Comparison of ENCODE assay signal across 1 cellular context in the genomic region with DNA sequence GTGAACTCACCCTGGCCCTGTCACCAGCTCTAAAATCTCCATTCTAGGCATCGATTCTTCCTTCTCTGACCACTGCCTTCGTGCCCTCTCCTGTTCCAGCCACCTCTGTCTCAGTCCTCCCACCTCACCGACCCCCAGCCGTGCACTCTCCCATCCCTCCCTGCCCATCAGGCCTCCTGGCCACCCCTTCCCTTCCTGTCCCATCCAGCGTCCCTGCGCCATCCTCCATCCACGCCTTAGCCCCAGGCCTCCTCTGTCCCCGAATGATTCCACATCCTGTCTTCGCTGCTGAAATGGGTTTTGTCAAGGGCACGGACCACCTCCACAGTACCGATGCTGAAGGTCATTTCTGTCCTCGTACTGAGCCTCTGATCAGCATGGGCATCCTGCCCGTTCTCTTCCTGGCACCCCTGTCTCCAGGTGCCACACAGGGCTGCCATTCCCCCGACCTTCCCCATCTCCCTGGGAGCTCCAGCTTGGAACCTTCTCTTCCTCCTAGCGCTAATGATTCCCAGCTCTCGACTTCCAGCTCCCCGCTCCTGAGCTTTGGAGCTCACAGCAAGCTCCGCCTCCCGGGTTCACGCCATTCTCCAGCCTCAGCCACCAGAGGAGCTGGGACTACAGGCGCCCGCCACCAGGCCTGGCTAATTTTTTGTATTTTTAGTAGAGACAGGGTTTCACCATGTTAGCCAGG.
A peak's percentile ranks its signal among the peaks of the same experiment; 100 is the strongest.
TF ChIP-seq lines count a peak whose summit lies in the region.

No MANE protein-coding gene starts in this region.

TF ChIP-seq in HepG2, 621 proteins besides CTCF, POLR2A, EP300 and RAD21 (continues in another document):
- 0 out of 2 replicates have a peak, but pooled peaks have one; percentile 64 for TF ChIP-seq EED (CRISPR knock-in tag; IDR thresholded peaks at IDR 0.05)
- peak; percentile 98 for TF ChIP-seq AKAP8 (CRISPR knock-in tag; IDR thresholded peaks at IDR 0.05)
- TF ChIP-seq ZNF747 (CRISPR knock-in tag; IDR thresholded peaks at IDR 0.05; ENCODE audit: borderline replicate concordance): 0 out of 2 replicates have a peak, but pooled peaks have one; percentile 16
- TF ChIP-seq, protein P1, sequence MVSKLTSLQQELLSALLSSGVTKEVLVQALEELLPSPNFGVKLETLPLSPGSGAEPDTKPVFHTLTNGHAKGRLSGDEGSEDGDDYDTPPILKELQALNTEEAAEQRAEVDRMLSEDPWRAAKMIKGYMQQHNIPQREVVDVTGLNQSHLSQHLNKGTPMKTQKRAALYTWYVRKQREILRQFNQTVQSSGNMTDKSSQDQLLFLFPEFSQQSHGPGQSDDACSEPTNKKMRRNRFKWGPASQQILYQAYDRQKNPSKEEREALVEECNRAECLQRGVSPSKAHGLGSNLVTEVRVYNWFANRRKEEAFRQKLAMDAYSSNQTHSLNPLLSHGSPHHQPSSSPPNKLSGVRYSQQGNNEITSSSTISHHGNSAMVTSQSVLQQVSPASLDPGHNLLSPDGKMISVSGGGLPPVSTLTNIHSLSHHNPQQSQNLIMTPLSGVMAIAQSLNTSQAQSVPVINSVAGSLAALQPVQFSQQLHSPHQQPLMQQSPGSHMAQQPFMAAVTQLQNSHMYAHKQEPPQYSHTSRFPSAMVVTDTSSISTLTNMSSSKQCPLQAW (CRISPR knock-in tag; IDR thresholded peaks at IDR 0.05): peak; percentile 43; the same call in 1 of the 2 replicates
- peak; percentile 46; the same call in 1 of the 2 replicates for TF ChIP-seq PHF8 (CRISPR knock-in tag; IDR thresholded peaks at IDR 0.05)
- 0 out of 2 replicates have a peak, but pooled peaks have one; percentile 49 for TF ChIP-seq ZNF766 (CRISPR knock-in tag; IDR thresholded peaks at IDR 0.05; ENCODE audit: borderline replicate concordance)
- 0 out of 2 replicates have a peak, but pooled peaks have one; percentile 14 for TF ChIP-seq POLR2AphosphoS5 (IDR thresholded peaks at IDR 0.05; ENCODE audit: low read depth, low read length)
- no peak for TF ChIP-seq ZNF432 (CRISPR knock-in tag; IDR thresholded peaks at IDR 0.05; ENCODE audit: borderline replicate concordance)
- TF ChIP-seq SPEN (CRISPR knock-in tag; IDR thresholded peaks at IDR 0.05; ENCODE audit: low read depth): no peak
- TF ChIP-seq ZNF501 (CRISPR knock-in tag; IDR thresholded peaks at IDR 0.05): peak; percentile 46; the same call in 1 of the 2 replicates
- 0 out of 2 replicates have a peak, but pooled peaks have one; percentile 34 for TF ChIP-seq POGZ (CRISPR knock-in tag; IDR thresholded peaks at IDR 0.05)
- TF ChIP-seq ZNF841 (CRISPR knock-in tag; IDR thresholded peaks at IDR 0.05; ENCODE audit: borderline replicate concordance): no peak
- TF ChIP-seq, protein P2, sequence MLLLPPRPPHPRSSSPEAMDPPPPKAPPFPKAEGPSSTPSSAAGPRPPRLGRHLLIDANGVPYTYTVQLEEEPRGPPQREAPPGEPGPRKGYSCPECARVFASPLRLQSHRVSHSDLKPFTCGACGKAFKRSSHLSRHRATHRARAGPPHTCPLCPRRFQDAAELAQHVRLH (CRISPR knock-in tag; IDR thresholded peaks at IDR 0.05; ENCODE audit: borderline replicate concordance, low read depth): 0 out of 2 replicates have a peak, but pooled peaks have one; percentile 21
- no peak for TF ChIP-seq ZFP36 (IDR thresholded peaks at IDR 0.05; ENCODE audit: borderline replicate concordance, low read depth, low read length, partially characterized antibody)
- TF ChIP-seq MED8 (CRISPR knock-in tag; IDR thresholded peaks at IDR 0.05; ENCODE audit: insufficient replicate concordance): no peak
- no peak for TF ChIP-seq HNF4G (IDR thresholded peaks at IDR 0.05; ENCODE audit: borderline replicate concordance, low read depth, low read length)
- TF ChIP-seq HNF4G (CRISPR knock-in tag; IDR thresholded peaks at IDR 0.05; ENCODE audit: borderline replicate concordance, low read depth): no peak
- TF ChIP-seq, protein P3, sequence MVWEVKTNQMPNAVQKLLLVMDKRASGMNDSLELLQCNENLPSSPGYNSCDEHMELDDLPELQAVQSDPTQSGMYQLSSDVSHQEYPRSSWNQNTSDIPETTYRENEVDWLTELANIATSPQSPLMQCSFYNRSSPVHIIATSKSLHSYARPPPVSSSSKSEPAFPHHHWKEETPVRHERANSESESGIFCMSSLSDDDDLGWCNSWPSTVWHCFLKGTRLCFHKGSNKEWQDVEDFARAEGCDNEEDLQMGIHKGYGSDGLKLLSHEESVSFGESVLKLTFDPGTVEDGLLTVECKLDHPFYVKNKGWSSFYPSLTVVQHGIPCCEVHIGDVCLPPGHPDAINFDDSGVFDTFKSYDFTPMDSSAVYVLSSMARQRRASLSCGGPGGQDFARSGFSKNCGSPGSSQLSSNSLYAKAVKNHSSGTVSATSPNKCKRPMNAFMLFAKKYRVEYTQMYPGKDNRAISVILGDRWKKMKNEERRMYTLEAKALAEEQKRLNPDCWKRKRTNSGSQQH (CRISPR knock-in tag; IDR thresholded peaks at IDR 0.05; ENCODE audit: low read depth): no peak
- 0 out of 2 replicates have a peak, but pooled peaks have one; percentile 37 for TF ChIP-seq TAF1 (CRISPR knock-in tag; IDR thresholded peaks at IDR 0.05)
- TF ChIP-seq ESRRA (CRISPR knock-in tag; IDR thresholded peaks at IDR 0.05; ENCODE audit: low read depth): peak; percentile 41; the same call in 1 of the 2 replicates
- 0 out of 2 replicates have a peak, but pooled peaks have one; percentile 22 for TF ChIP-seq ZNF546 (CRISPR knock-in tag; conservative IDR thresholded peaks at IDR 0.05)
- peak; percentile 40; the same call in 1 of the 2 replicates for TF ChIP-seq PHF21A (CRISPR knock-in tag; IDR thresholded peaks at IDR 0.05)
- TF ChIP-seq GFI1 (CRISPR knock-in tag; IDR thresholded peaks at IDR 0.05; ENCODE audit: borderline replicate concordance): no peak
- TF ChIP-seq, protein P4, sequence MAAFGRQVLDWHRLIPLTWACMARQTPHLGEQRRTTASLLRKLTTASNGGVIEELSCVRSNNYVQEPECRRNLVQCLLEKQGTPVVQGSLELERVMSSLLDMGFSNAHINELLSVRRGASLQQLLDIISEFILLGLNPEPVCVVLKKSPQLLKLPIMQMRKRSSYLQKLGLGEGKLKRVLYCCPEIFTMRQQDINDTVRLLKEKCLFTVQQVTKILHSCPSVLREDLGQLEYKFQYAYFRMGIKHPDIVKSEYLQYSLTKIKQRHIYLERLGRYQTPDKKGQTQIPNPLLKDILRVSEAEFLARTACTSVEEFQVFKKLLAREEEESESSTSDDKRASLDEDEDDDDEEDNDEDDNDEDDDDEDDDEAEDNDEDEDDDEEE (CRISPR knock-in tag; IDR thresholded peaks at IDR 0.05): no peak
- TF ChIP-seq, protein P5, sequence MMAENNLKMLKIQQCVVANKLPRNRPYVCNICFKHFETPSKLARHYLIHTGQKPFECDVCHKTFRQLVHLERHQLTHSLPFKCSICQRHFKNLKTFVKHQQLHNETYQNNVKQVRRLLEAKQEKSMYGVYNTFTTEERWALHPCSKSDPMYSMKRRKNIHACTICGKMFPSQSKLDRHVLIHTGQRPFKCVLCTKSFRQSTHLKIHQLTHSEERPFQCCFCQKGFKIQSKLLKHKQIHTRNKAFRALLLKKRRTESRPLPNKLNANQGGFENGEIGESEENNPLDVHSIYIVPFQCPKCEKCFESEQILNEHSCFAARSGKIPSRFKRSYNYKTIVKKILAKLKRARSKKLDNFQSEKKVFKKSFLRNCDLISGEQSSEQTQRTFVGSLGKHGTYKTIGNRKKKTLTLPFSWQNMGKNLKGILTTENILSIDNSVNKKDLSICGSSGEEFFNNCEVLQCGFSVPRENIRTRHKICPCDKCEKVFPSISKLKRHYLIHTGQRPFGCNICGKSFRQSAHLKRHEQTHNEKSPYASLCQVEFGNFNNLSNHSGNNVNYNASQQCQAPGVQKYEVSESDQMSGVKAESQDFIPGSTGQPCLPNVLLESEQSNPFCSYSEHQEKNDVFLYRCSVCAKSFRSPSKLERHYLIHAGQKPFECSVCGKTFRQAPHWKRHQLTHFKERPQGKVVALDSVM (CRISPR knock-in tag; IDR thresholded peaks at IDR 0.05): no peak
- no peak for TF ChIP-seq IRX3 (CRISPR knock-in tag; IDR thresholded peaks at IDR 0.05; ENCODE audit: borderline replicate concordance, low read depth)
- TF ChIP-seq TBX2 (CRISPR knock-in tag; IDR thresholded peaks at IDR 0.05; ENCODE audit: borderline replicate concordance): peak; percentile 55; the same call in 1 of the 2 replicates
- 0 out of 2 replicates have a peak, but pooled peaks have one; percentile 6 for TF ChIP-seq FOXA3 (CRISPR knock-in tag; IDR thresholded peaks at IDR 0.05)
- TF ChIP-seq, protein P6, sequence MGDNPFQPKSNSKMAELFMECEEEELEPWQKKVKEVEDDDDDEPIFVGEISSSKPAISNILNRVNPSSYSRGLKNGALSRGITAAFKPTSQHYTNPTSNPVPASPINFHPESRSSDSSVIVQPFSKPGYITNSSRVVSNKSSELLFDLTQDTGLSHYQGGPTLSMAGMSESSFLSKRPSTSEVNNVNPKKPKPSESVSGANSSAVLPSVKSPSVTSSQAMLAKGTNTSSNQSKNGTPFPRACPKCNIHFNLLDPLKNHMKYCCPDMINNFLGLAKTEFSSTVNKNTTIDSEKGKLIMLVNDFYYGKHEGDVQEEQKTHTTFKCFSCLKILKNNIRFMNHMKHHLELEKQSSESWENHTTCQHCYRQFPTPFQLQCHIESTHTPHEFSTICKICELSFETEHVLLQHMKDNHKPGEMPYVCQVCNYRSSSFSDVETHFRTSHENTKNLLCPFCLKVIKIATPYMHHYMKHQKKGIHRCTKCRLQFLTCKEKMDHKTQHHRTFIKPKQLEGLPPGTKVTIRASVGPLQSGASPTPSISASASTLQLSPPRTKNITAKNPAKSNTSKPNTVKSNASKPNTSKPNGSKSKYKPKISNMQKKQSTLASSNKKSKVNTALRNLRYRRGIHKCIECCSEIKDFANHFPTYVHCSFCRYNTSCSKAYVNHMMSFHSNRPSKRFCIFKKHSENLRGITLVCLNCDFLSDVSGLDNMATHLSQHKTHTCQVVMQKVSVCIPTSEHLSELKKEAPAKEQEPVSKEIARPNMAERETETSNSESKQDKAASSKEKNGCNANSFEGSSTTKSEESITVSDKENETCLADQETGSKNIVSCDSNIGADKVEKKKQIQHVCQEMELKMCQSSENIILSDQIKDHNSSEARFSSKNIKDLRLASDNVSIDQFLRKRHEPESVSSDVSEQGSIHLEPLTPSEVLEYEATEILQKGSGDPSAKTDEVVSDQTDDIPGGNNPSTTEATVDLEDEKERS (CRISPR knock-in tag; IDR thresholded peaks at IDR 0.05): 0 out of 2 replicates have a peak, but pooled peaks have one; percentile 9
- TF ChIP-seq REXO4 (CRISPR knock-in tag; IDR thresholded peaks at IDR 0.05; ENCODE audit: borderline replicate concordance): no peak
- TF ChIP-seq TSC22D2 (CRISPR knock-in tag; IDR thresholded peaks at IDR 0.05; ENCODE audit: borderline replicate concordance): no peak
- TF ChIP-seq, protein P7, sequence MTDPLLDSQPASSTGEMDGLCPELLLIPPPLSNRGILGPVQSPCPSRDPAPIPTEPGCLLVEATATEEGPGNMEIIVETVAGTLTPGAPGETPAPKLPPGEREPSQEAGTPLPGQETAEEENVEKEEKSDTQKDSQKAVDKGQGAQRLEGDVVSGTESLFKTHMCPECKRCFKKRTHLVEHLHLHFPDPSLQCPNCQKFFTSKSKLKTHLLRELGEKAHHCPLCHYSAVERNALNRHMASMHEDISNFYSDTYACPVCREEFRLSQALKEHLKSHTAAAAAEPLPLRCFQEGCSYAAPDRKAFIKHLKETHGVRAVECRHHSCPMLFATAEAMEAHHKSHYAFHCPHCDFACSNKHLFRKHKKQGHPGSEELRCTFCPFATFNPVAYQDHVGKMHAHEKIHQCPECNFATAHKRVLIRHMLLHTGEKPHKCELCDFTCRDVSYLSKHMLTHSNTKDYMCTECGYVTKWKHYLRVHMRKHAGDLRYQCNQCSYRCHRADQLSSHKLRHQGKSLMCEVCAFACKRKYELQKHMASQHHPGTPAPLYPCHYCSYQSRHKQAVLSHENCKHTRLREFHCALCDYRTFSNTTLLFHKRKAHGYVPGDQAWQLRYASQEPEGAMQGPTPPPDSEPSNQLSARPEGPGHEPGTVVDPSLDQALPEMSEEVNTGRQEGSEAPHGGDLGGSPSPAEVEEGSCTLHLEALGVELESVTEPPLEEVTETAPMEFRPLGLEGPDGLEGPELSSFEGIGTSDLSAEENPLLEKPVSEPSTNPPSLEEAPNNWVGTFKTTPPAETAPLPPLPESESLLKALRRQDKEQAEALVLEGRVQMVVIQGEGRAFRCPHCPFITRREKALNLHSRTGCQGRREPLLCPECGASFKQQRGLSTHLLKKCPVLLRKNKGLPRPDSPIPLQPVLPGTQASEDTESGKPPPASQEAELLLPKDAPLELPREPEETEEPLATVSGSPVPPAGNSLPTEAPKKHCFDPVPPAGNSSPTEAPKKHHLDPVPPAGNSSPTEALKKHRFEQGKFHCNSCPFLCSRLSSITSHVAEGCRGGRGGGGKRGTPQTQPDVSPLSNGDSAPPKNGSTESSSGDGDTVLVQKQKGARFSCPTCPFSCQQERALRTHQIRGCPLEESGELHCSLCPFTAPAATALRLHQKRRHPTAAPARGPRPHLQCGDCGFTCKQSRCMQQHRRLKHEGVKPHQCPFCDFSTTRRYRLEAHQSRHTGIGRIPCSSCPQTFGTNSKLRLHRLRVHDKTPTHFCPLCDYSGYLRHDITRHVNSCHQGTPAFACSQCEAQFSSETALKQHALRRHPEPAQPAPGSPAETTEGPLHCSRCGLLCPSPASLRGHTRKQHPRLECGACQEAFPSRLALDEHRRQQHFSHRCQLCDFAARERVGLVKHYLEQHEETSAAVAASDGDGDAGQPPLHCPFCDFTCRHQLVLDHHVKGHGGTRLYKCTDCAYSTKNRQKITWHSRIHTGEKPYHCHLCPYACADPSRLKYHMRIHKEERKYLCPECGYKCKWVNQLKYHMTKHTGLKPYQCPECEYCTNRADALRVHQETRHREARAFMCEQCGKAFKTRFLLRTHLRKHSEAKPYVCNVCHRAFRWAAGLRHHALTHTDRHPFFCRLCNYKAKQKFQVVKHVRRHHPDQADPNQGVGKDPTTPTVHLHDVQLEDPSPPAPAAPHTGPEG (CRISPR knock-in tag; IDR thresholded peaks at IDR 0.05): no peak
- no peak for TF ChIP-seq ZNF713 (CRISPR knock-in tag; IDR thresholded peaks at IDR 0.05)
- TF ChIP-seq, protein P8, sequence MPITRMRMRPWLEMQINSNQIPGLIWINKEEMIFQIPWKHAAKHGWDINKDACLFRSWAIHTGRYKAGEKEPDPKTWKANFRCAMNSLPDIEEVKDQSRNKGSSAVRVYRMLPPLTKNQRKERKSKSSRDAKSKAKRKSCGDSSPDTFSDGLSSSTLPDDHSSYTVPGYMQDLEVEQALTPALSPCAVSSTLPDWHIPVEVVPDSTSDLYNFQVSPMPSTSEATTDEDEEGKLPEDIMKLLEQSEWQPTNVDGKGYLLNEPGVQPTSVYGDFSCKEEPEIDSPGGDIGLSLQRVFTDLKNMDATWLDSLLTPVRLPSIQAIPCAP (CRISPR knock-in tag; IDR thresholded peaks at IDR 0.05; ENCODE audit: low read depth): no peak
- peak; percentile 66; the same call in 1 of the 2 replicates for TF ChIP-seq ZNF788 (CRISPR knock-in tag; IDR thresholded peaks at IDR 0.05; ENCODE audit: borderline replicate concordance)
- TF ChIP-seq DMAP1 (CRISPR knock-in tag; IDR thresholded peaks at IDR 0.05): peak; percentile 21; the same call in 1 of the 2 replicates
- TF ChIP-seq ZNF781 (CRISPR knock-in tag; IDR thresholded peaks at IDR 0.05; ENCODE audit: borderline replicate concordance, not compliant biosample characterization): no peak
- TF ChIP-seq ZBTB38 (CRISPR knock-in tag; IDR thresholded peaks at IDR 0.05): peak; percentile 68
- TF ChIP-seq, protein P9, sequence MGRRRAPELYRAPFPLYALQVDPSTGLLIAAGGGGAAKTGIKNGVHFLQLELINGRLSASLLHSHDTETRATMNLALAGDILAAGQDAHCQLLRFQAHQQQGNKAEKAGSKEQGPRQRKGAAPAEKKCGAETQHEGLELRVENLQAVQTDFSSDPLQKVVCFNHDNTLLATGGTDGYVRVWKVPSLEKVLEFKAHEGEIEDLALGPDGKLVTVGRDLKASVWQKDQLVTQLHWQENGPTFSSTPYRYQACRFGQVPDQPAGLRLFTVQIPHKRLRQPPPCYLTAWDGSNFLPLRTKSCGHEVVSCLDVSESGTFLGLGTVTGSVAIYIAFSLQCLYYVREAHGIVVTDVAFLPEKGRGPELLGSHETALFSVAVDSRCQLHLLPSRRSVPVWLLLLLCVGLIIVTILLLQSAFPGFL (CRISPR knock-in tag; IDR thresholded peaks at IDR 0.05): no peak
